ENCODE assay signal across 24 cellular contexts in genomic region chr1:158005249-158005648, GRCh38. TPM values are rescaled to one million over a fixed set of nuclear protein-coding genes. Genes with fewer than 3 reads are reported as not detected.
DNase-seq lines count a peak whose midpoint lies in the region; ATAC-seq and TF ChIP-seq lines count a peak whose summit lies in the region.
"Had no signal": no experiment of that assay in that cellular context is flagged by ENCODE, and none has a peak within 500 bp of the region (broad histone marks: within the 10 kb centered on the region; RNA-seq: fewer than 3 reads in every experiment).

No MANE protein-coding gene starts in this region.

- BruUV-seq in IMR-90 (replicated peaks; lab: Mats Ljungman, UMichigan): no TSS peak

- H3K9me1 ChIP-seq in IMR-90 (ENCODE audit: insufficient read depth, low read length): peaks cover 51% of the 10 kb centered on the region

- TF ChIP-seq CTCF in IMR-90 (conservative IDR thresholded peaks at IDR 0.05; ENCODE audit: low read depth, low read length): no peak
- no peak for TF ChIP-seq CTCF in adrenal gland (IDR thresholded peaks at IDR 0.05)
- no peak for TF ChIP-seq CTCF in mesothelial cell of epicardium (IDR thresholded peaks at IDR 0.05; ENCODE audit: unreplicated experiment)
- no peak for TF ChIP-seq CTCF in upper lobe of right lung (IDR thresholded peaks at IDR 0.05)
- no peak for TF ChIP-seq CTCF in GM10248 (IDR thresholded peaks at IDR 0.05; ENCODE audit: control extremely low read depth, extremely low read depth, low read depth, missing control alignments)

- in situ Hi-C loops in IMR-90 (cut with MboI; ENCODE audit: low sequenced_read_pairs): no loop called here

- H3K14ac ChIP-seq in IMR-90 (replicated peaks; ENCODE audit: low read depth, low read length): no peak overlapping the region

- H3K4me3 Mint-ChIP-seq in mesothelial cell of epicardium: no peak overlapping the region
- H3K4me3 Mint-ChIP-seq: activated CD4-positive, alpha-beta T cell treated with anti-CD3 and anti-CD28 coated beads, Interleukin-2, amount 10 ng/mL, durations not matched to agents 24 days and 14 days; activated naive CD8-positive, alpha-beta T cell treated with anti-CD3 and anti-CD28 coated beads, Interleukin-2, amount 50 U/mL, for 24 hours; activated T-cell treated with anti-CD3 and anti-CD28 coated beads, Interleukin-2, amount 50 U/mL, for 4 hours; T-helper 2 cell treated with Interferon-gamma antibody and Interleukin-4, amounts not matched to agents 5 μg/mL and 100 μg/mL, for 36 hours had no signal

- no CpG with 5 or more reads among the region's 2 CpGs for WGBS in IMR-90 (ENCODE audit: extremely low coverage in 2 of 2, insufficient read length in 1 of 2), 2 experiments
- 30 to 55% (median 43%) methylated on average over 2 of the region's 2 CpGs for WGBS in adrenal gland, 4 donors

- H2BK20ac ChIP-seq in IMR-90 (ENCODE audit: low read depth, low read length): no peak overlapping the region

- no peak overlapping the region for H2BK120ac ChIP-seq in IMR-90 (ENCODE audit: low read depth, low read length)

- H3K4me2 ChIP-seq in IMR-90 (ENCODE audit: low read depth, low read length): no peak overlapping the region
- H3K4me2 ChIP-seq: BLaER1 treated with 17β-estradiol and CSF1 and Interleukin-3, amounts not matched to agents 10 nM and 100 nM had no signal

- dilution Hi-C loops in IMR-90 (cut with HindIII; ENCODE audit: low sequenced_read_pairs, unreplicated experiment): no loop called here

- peak overlapping the region; percentile 81 for H3K23ac ChIP-seq in IMR-90 (ENCODE audit: low read depth, low read length)

- H3K27me3 ChIP-seq in IMR-90 (ENCODE audit: control insufficient read depth, insufficient read depth, low read length): no peaks in the 10 kb centered on the region
- no peaks in the 10 kb centered on the region for H3K27me3 ChIP-seq in adrenal gland
- no peaks in the 10 kb centered on the region for H3K27me3 ChIP-seq in upper lobe of right lung
- H3K27me3 ChIP-seq: BLaER1 treated with 17β-estradiol and CSF1 and Interleukin-3, amounts not matched to agents 10 nM and 100 nM; brain microvascular endothelial cell; neutrophil; thyroid gland had no signal

- TF ChIP-seq POLR2A in IMR-90 (IDR thresholded peaks at IDR 0.05; ENCODE audit: low read depth, low read length): no peak
- no peak for TF ChIP-seq POLR2A in adrenal gland (IDR thresholded peaks at IDR 0.05)

- no peak overlapping the region for H3K18ac ChIP-seq in IMR-90 (ENCODE audit: low read depth, low read length)

- no peak overlapping the region; the same call in 2 of the 3 replicates for H2BK15ac ChIP-seq in IMR-90 (ENCODE audit: low read depth, low read length)

- H3K9me3 Mint-ChIP-seq in mesothelial cell of epicardium: no peaks in the 10 kb centered on the region
- H3K9me3 Mint-ChIP-seq: activated CD4-positive, alpha-beta T cell treated with anti-CD3 and anti-CD28 coated beads, Interleukin-2, amount 10 ng/mL, durations not matched to agents 24 days and 14 days; activated naive CD8-positive, alpha-beta T cell treated with anti-CD3 and anti-CD28 coated beads, Interleukin-2, amount 50 U/mL, for 24 hours; activated T-cell treated with anti-CD3 and anti-CD28 coated beads, Interleukin-2, amount 50 U/mL, for 4 hours; T-helper 2 cell treated with Interferon-gamma antibody and Interleukin-4, amounts not matched to agents 5 μg/mL and 100 μg/mL, for 36 hours had no signal

- H3K9me3 ChIP-seq in IMR-90 (ENCODE audit: control insufficient read depth, insufficient read depth, low read length) (no peaks in the 10 kb centered on the region), adrenal gland (replicated peaks in 1 of 3) (no peaks in the 10 kb centered on the region), upper lobe of right lung (no peaks in the 10 kb centered on the region)
- H3K9me3 ChIP-seq: BLaER1 treated with 17β-estradiol and CSF1 and Interleukin-3, amounts not matched to agents 10 nM and 100 nM; lower lobe of right lung; neutrophil; psoas muscle; thyroid gland had no signal

- no peaks in the 10 kb centered on the region for H3K27me3 Mint-ChIP-seq in mesothelial cell of epicardium (ENCODE audit: low read depth)

- H2BK5ac ChIP-seq in IMR-90 (ENCODE audit: low read depth, low read length, poor library complexity, severe bottlenecking): no peak overlapping the region

- H2AK9ac ChIP-seq in IMR-90 (replicated peaks; ENCODE audit: low read depth, low read length, poor library complexity): no peak overlapping the region

- peaks cover 97% of the 10 kb centered on the region for H3K4me1 Mint-ChIP-seq in mesothelial cell of epicardium
- H3K4me1 Mint-ChIP-seq: activated CD4-positive, alpha-beta T cell treated with anti-CD3 and anti-CD28 coated beads, Interleukin-2, amount 10 ng/mL, durations not matched to agents 24 days and 14 days; activated naive CD8-positive, alpha-beta T cell treated with anti-CD3 and anti-CD28 coated beads, Interleukin-2, amount 50 U/mL, for 24 hours had no signal

- peaks cover 30% of the 10 kb centered on the region for H4K20me1 ChIP-seq in IMR-90 (ENCODE audit: insufficient read depth, low read length)

- H3K27ac ChIP-seq in IMR-90 (ENCODE audit: insufficient read depth, low read length) (peak overlapping the region; percentile 12; the same call in 1 of the 2 replicates), adrenal gland (peak overlapping the region in 3 of 5 donors; percentile 34 to 92 (median 38)), upper lobe of right lung (peak overlapping the region; percentile 36)
- H3K27ac ChIP-seq: BLaER1 treated with 17β-estradiol and CSF1 and Interleukin-3, amounts not matched to agents 10 nM and 100 nM; brain microvascular endothelial cell; epithelial cell of prostate; lower lobe of right lung; neutrophil; psoas muscle; VCaP had no signal

- H2AK5ac ChIP-seq in IMR-90 (ENCODE audit: low read depth, low read length): peak overlapping the region; percentile 23; the same call in 1 of the 2 replicates

- ATAC-seq in IMR-90 (ENCODE audit: low read depth) (no peak), upper lobe of right lung (no peak)
- ATAC-seq: activated naive CD8-positive, alpha-beta T cell treated with anti-CD3 and anti-CD28 coated beads, Interleukin-2, amount 50 U/mL, for 24 hours; activated T-cell treated with anti-CD3 and anti-CD28 coated beads, Interleukin-2, amount 50 U/mL, for 4 hours; lower lobe of right lung; psoas muscle; stimulated activated naive CD8-positive, alpha-beta T cell treated with anti-CD3 and anti-CD28 coated beads, Interleukin-15, Interleukin-2, amounts not matched to agents 100 U/mL and 50 U/mL, for 24 hours had no signal

- H3K27ac Mint-ChIP-seq in mesothelial cell of epicardium: peak overlapping the region; percentile 78
- H3K27ac Mint-ChIP-seq: activated CD4-positive, alpha-beta T cell treated with anti-CD3 and anti-CD28 coated beads, Interleukin-2, amount 10 ng/mL, durations not matched to agents 24 days and 14 days; activated naive CD8-positive, alpha-beta T cell treated with anti-CD3 and anti-CD28 coated beads, Interleukin-2, amount 50 U/mL, for 24 hours; T-helper 2 cell treated with Interferon-gamma antibody and Interleukin-4, amounts not matched to agents 5 μg/mL and 100 μg/mL, for 36 hours had no signal

- H3K36me3 Mint-ChIP-seq in mesothelial cell of epicardium: peaks cover 3% of the 10 kb centered on the region

- H3K79me1 ChIP-seq in IMR-90 (ENCODE audit: low read depth in 1 of 2, low read length in 2 of 2): peaks cover 15 to 92% of the 10 kb centered on the region in 2 experiments; a peak in 3 of 4 replicates

- H3K56ac ChIP-seq in IMR-90 (ENCODE audit: extremely low read depth, insufficient read depth, low read length): no peak overlapping the region

- DNase-seq in IMR-90 (no peak), adrenal gland (peak in 3 of 7 donors; percentile 52 to 59 (median 54)), mesothelial cell of epicardium (ENCODE audit: low spot score in 2 of 2, unreplicated experiment in 2 of 2) (no peak), upper lobe of right lung (no peak), NCI-H1694 treated with DMSO at 0.1 percent for 48 hours (lab: John Stamatoyannopoulos, UW) (no peak), kidney tubule cell (ENCODE audit: low spot score) (no peak), GM10248 (ENCODE audit: extremely low spot score) (no peak)
- DNase-seq: activated CD4-positive, alpha-beta T cell treated with anti-CD3 and anti-CD28 coated beads, Interleukin-2, amount 10 ng/mL, durations not matched to agents 24 days and 14 days; activated naive CD8-positive, alpha-beta T cell treated with anti-CD3 and anti-CD28 coated beads, Interleukin-2, amount 50 U/mL, for 24 hours; activated T-cell treated with anti-CD3 and anti-CD28 coated beads, Interleukin-2, amount 50 U/mL, for 4 hours; brain microvascular endothelial cell; effector CD8-positive, alpha-beta T cell; kidney; lower lobe of right lung; NCI-H1436 treated with DMSO at 0.1 percent for 48 hours; psoas muscle; Right ventricle myocardium superior; stimulated activated naive CD8-positive, alpha-beta T cell treated with anti-CD3 and anti-CD28 coated beads, Interleukin-15, Interleukin-2, amounts not matched to agents 100 U/mL and 50 U/mL, for 24 hours; thyroid gland had no signal

- H3K4me3 ChIP-seq in IMR-90 (ENCODE audit: insufficient read depth, low read depth, low read length) (no peak overlapping the region), adrenal gland (no peak overlapping the region), upper lobe of right lung (no peak overlapping the region)
- H3K4me3 ChIP-seq: BLaER1 treated with 17β-estradiol and CSF1 and Interleukin-3, amounts not matched to agents 10 nM and 100 nM; lower lobe of right lung; psoas muscle; thyroid gland had no signal

- peak overlapping the region; percentile 17; the same call in 1 of the 2 replicates for H4K91ac ChIP-seq in IMR-90 (ENCODE audit: insufficient read depth, low read depth, low read length)

- CTCF ChIA-PET in IMR-90 (lab: Yijun Ruan, JAX) (interaction anchor here (1.1 kb wide), 2 partner anchors 10 to 31 kb away, joined by 3 to 6 read pairs; no protein-coding TSS in a partner anchor), GM10248 (lab: Yijun Ruan, JAX) (interaction anchor here (0.9 to 2.3 kb wide), 3 partner anchors 9 to 21 kb away, joined by 3 to 9 read pairs (median 3); no protein-coding TSS in a partner anchor)

- no peak overlapping the region for H2AFZ ChIP-seq in IMR-90 (replicated peaks; ENCODE audit: low read length, poor library complexity)

- no peak for TF ChIP-seq RAD21 in IMR-90 (IDR thresholded peaks at IDR 0.05; ENCODE audit: low read length)

- H3K4me1 ChIP-seq in IMR-90 (ENCODE audit: control insufficient read depth, insufficient read depth, low read length): peaks cover 74% of the 10 kb centered on the region
- H3K4me1 ChIP-seq in adrenal gland (replicated peaks in 1 of 2): peaks cover 86 to 96% of the 10 kb centered on the region in 2 donors
- H3K4me1 ChIP-seq in upper lobe of right lung: peaks cover 83% of the 10 kb centered on the region

- peaks cover 4% of the 10 kb centered on the region; the same call in 1 of the 2 replicates for H3K36me3 ChIP-seq in IMR-90 (ENCODE audit: control insufficient read depth, insufficient read depth, low read length)
- H3K36me3 ChIP-seq in adrenal gland (replicated peaks in 1 of 2): no peaks in the 10 kb centered on the region
- no peaks in the 10 kb centered on the region for H3K36me3 ChIP-seq in upper lobe of right lung
- H3K36me3 ChIP-seq: brain microvascular endothelial cell, lower lobe of right lung, neutrophil, thyroid gland had no signal

- intact Hi-C loops in IMR-90 (cut with micrococcal nuclease) (loop anchor here (2.0 kb wide), 1 partner anchor 16 kb away; no protein-coding TSS in a partner anchor), adrenal gland (cut with DNase I) (no loop called here), upper lobe of right lung (cut with DNase I) (no loop called here)

- H3K9ac ChIP-seq in IMR-90 (ENCODE audit: low read depth, low read length): no peak overlapping the region
- H3K9ac ChIP-seq: BLaER1 treated with 17β-estradiol and CSF1 and Interleukin-3, amounts not matched to agents 10 nM and 100 nM had no signal

- no peak overlapping the region for H4K5ac ChIP-seq in IMR-90 (ENCODE audit: low read depth, low read length)

- peak overlapping the region; percentile 23; the same call in 1 of the 2 replicates for H3K4ac ChIP-seq in IMR-90 (ENCODE audit: low read depth, low read length)

- POLR2A ChIA-PET in IMR-90 (lab: Charles Lee; ENCODE audit: unreplicated experiment) (no interaction called here), GM10248 (lab: Yijun Ruan, JAX) (no interaction called here)

- 0 out of 4 replicates have a peak overlapping the region, but pooled peaks of 1 of the 2 experiments have one; percentile 12 for H4K8ac ChIP-seq in IMR-90 (ENCODE audit: low read depth in 2 of 2, low read length in 2 of 2)

RNA-seq across cellular contexts. Expression of gene KIRREL1, which starts 11.8 kb away (rescaled TPM):
- total RNA-seq in IMR-90 (2012; rRNA removed) (61.9 and 64.7 TPM in 2 replicates), adrenal gland (10 to 100 TPM; 23.6 to 57.2 (median 50.4) TPM), mesothelial cell of epicardium (178 to 189 TPM (median 180 TPM) in 3 replicates), upper lobe of right lung (40.8 TPM)
- polyA plus RNA-seq in IMR-90 (2012; rRNA removed) (58.1 and 64.6 TPM in 2 replicates), adrenal gland (10 to 100 TPM; 10.1 to 13.9 (median 11.2) TPM)
- 38.9 and 51.3 TPM in 2 replicates for polyA plus RNA-seq in IMR-90 (2012; cell fraction: cytosol; rRNA removed)
- 85.2 and 89.7 TPM in 2 replicates for polyA plus RNA-seq in IMR-90 (2012; cell fraction: nucleus; rRNA removed; ENCODE audit: low replicate concordance)
